Comparison of ENCODE assay signal across 20 cellular contexts in the genomic region with DNA sequence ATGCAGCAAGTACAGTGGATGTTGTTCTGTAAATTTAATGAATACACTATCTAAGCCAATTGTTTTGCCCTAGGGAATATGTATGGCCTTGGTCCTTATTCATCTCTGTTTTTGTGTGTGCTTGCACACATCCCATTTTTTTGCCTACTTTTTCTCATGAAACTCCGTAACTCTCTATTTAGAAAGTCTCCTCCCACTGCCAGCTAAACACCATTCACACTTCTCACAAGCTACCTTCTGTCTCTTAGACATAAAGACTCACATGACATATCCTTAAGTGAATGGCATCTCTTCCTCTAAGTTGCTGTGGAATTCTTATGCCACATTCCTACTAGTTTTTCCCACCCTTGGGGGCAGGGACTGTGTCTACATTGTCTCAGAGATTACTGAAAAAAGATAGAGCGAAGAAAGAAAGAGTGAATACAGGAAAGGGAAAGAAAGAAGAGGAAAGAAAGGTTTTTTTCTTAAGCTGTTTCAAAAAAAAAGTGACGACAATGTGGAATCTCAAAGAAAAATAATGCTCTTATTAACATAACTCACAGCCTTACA.
DNase-seq lines count a peak whose midpoint lies in the region; TF ChIP-seq lines count a peak whose summit lies in the region.
"Had no signal": no experiment of that assay in that cellular context is flagged by ENCODE, and none has a peak within 500 bp of the region (broad histone marks: within the 10 kb centered on the region; RNA-seq: fewer than 3 reads in every experiment).

No MANE protein-coding gene starts in this region.

- 51% methylated on average over 3 of the region's 3 CpGs for WGBS in esophagus muscularis mucosa
- WGBS in thyroid gland, 2 donors, result 91 to 94% methylated on average over 3 of the region's 3 CpGs

- intact Hi-C loops in esophagus muscularis mucosa (cut with DNase I) (no loop called here), thyroid gland (cut with DNase I) (no loop called here)

- H3K9me3 Mint-ChIP-seq in mesothelial cell of epicardium, result no peaks in the 10 kb centered on the region
- H3K9me3 Mint-ChIP-seq in progenitor cell of endocrine pancreas (ENCODE audit: low read depth), result no peaks in the 10 kb centered on the region
- H3K9me3 Mint-ChIP-seq: CD4-positive, alpha-beta memory T cell had no signal

- in situ Hi-C loops in SK-MEL-5 (cut with HindIII; ENCODE audit: low pct_unique_long_range_greater_than_20kb, low sequenced_read_pairs), result no loop called here

- TF ChIP-seq CTCF in esophagus muscularis mucosa (IDR thresholded peaks at IDR 0.05), result no peak
- no peak for TF ChIP-seq CTCF in mesothelial cell of epicardium (IDR thresholded peaks at IDR 0.05; ENCODE audit: unreplicated experiment)
- TF ChIP-seq CTCF in progenitor cell of endocrine pancreas (IDR thresholded peaks at IDR 0.05; ENCODE audit: unreplicated experiment), result no peak
- TF ChIP-seq CTCF in thyroid gland (IDR thresholded peaks at IDR 0.05), result no peak

- H3K27me3 Mint-ChIP-seq in mesothelial cell of epicardium (ENCODE audit: low read depth) (no peaks in the 10 kb centered on the region), progenitor cell of endocrine pancreas (no peaks in the 10 kb centered on the region)

- H3K9me3 ChIP-seq in esophagus muscularis mucosa, result no peaks in the 10 kb centered on the region
- H3K9me3 ChIP-seq in thyroid gland, result no peaks in the 10 kb centered on the region
- H3K9me3 ChIP-seq: BLaER1, SJSA1 had no signal

- H3K4me3 ChIP-seq in esophagus muscularis mucosa (no peak overlapping the region), thyroid gland (replicated peaks in 1 of 3) (no peak overlapping the region)
- H3K4me3 ChIP-seq: BLaER1, SJSA1 had no signal

- H3K27ac ChIP-seq in esophagus muscularis mucosa (replicated peaks in 1 of 4) (peak overlapping the region in 3 of 4 donors; percentile 33 to 51 (median 45)), thyroid gland (no peak overlapping the region)
- H3K27ac ChIP-seq: BLaER1, SJSA1 had no signal

- peaks cover 10% of the 10 kb centered on the region for H3K36me3 Mint-ChIP-seq in mesothelial cell of epicardium
- peaks cover 2% of the 10 kb centered on the region for H3K36me3 Mint-ChIP-seq in progenitor cell of endocrine pancreas (ENCODE audit: insufficient read depth)
- H3K36me3 Mint-ChIP-seq: CD4-positive, alpha-beta memory T cell had no signal

- H3K36me3 ChIP-seq in esophagus muscularis mucosa (no peaks in the 10 kb centered on the region), thyroid gland (no peaks in the 10 kb centered on the region)
- H3K36me3 ChIP-seq: BLaER1, SJSA1 had no signal

- H3K4me3 Mint-ChIP-seq in mesothelial cell of epicardium (no peak overlapping the region), progenitor cell of endocrine pancreas (ENCODE audit: low read depth) (no peak overlapping the region)
- H3K4me3 Mint-ChIP-seq: CD4-positive, alpha-beta memory T cell had no signal

- no peaks in the 10 kb centered on the region for H3K27me3 ChIP-seq in esophagus muscularis mucosa
- peaks cover 6% of the 10 kb centered on the region for H3K27me3 ChIP-seq in thyroid gland
- H3K27me3 ChIP-seq: SJSA1 had no signal

- H3K27ac Mint-ChIP-seq in mesothelial cell of epicardium, result peak overlapping the region; percentile 70
- peak overlapping the region; percentile 17 for H3K27ac Mint-ChIP-seq in progenitor cell of endocrine pancreas
- H3K27ac Mint-ChIP-seq: CD4-positive, alpha-beta memory T cell had no signal

- TF ChIP-seq POLR2A in esophagus muscularis mucosa (IDR thresholded peaks at IDR 0.05; ENCODE audit: low read depth) (no peak), thyroid gland (IDR thresholded peaks at IDR 0.05) (no peak)

- TF ChIP-seq EP300 in esophagus muscularis mucosa (IDR thresholded peaks at IDR 0.05), result no peak

- H3K4me1 Mint-ChIP-seq in mesothelial cell of epicardium (peaks cover 19% of the 10 kb centered on the region), progenitor cell of endocrine pancreas (ENCODE audit: low read depth) (peaks cover 26% of the 10 kb centered on the region)
- H3K4me1 Mint-ChIP-seq: CD4-positive, alpha-beta memory T cell had no signal

- peaks cover 0 to 8% (median 5%) of the 10 kb centered on the region in 4 donors for H3K4me1 ChIP-seq in esophagus muscularis mucosa
- H3K4me1 ChIP-seq in thyroid gland, result no peaks in the 10 kb centered on the region
- H3K4me1 ChIP-seq: BLaER1, SJSA1 had no signal

- DNase-seq in SK-MEL-5 (ENCODE audit: low read depth, low spot score), result peak; percentile 88
- DNase-seq in esophagus muscularis mucosa (ENCODE audit: extremely low spot score), result no peak
- DNase-seq in mesothelial cell of epicardium (ENCODE audit: low spot score in 2 of 2, unreplicated experiment in 2 of 2), result no peak
- no peak for DNase-seq in progenitor cell of endocrine pancreas (ENCODE audit: low spot score, unreplicated experiment)
- no peak for DNase-seq in stimulated activated naive CD4-positive, alpha-beta T cell treated with Interleukin-2 at 50 U/mL for 16 hours (lab: John Stamatoyannopoulos, UW)
- DNase-seq in HUDEP-2 (lab: John Stamatoyannopoulos, UW; ENCODE audit: unreplicated experiment in 76 of 76), result no peak
- no peak for DNase-seq in cerebellar nuclear complex (lab: John Stamatoyannopoulos, UW)
- no peak for DNase-seq in thyroid gland
- DNase-seq: Calu3; CD4-positive, alpha-beta memory T cell; DMS153; Kasumi-1; NCI-H1694; NCI-H2081 treated with DMSO at 0.1 percent for 48 hours; NCI-H2171 treated with DMSO at 0.1 percent for 48 hours; NCI-H446; NCI-H526; OCI-M1 had no signal

Comparison
In these comparisons a context has a peak if more than half of its experiments do, and no peak if none do; other contexts are left out.
1. H3K27ac ChIP-seq: peak in esophagus muscularis mucosa (3 of 4); none in thyroid gland (0 of 3).